Comparison of ENCODE assay signal across 36 cellular contexts in the genomic region with DNA sequence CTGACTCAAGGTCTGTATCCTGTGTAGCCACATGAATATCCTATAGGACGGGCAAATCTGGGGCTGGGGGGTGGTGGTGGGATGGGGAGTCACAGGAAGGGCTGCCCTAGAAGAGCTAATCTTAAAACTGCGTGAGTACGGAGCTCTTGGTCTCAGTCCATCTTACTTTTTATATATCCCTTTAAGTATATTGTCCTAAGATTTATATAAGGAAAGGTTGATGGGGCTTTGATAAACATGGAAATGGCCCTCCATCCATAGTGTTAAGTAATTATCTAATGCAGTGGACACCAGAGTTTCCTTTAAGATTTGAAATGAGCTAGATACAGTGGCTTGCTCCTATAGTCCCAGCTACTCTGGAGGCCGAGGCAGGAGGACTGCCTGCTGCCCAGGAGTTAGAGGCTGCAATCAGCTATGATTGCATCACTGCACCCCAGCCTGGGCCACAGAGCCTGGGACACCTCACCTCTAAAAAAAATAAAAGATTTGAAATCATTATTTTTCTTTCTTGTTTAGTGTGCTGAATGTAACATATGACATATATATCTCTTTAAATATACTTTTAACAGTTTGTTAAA.
"Had no signal": no experiment of that assay in that cellular context is flagged by ENCODE, and none has a peak within 500 bp of the region (broad histone marks: within the 10 kb centered on the region; RNA-seq: fewer than 3 reads in every experiment).

No MANE protein-coding gene starts in this region.

- H3K27me3 ChIP-seq: adrenal gland, body of pancreas, brain microvascular endothelial cell, breast epithelium had no signal

- DNase-seq: activated B cell treated with CpG ODN at 0.5 μM for 24 hours; activated CD4-positive, alpha-beta memory T cell treated with anti-CD3 and anti-CD28 coated beads for 36 hours; activated CD4-positive, alpha-beta T cell treated with anti-CD3 and anti-CD28 coated beads for 4 hours; activated CD4-positive, alpha-beta T cell treated with anti-CD3 and anti-CD28 coated beads, Interleukin-2, amount 10 ng/mL, durations not matched to agents 24 days and 14 days; activated CD4-positive, alpha-beta T cell treated with anti-CD3 and anti-CD28 coated beads, Interleukin-2, amount 50 U/mL, for 1 hour; activated CD4-positive, alpha-beta T cell treated with anti-CD3 and anti-CD28 coated beads, Interleukin-2, amount 50 U/mL, for 4 hours; activated CD4-positive, CD25-positive, alpha-beta regulatory T cell treated with anti-CD3 and anti-CD28 coated beads, Interleukin-2, amount 50 U/mL, for 72 hours; activated CD8-positive, alpha-beta memory T cell treated with anti-CD3 and anti-CD28 coated beads, Interleukin-2, amount 50 U/mL, for 4 hours; activated CD8-positive, alpha-beta T cell treated with anti-CD3 and anti-CD28 coated beads for 36 hours; activated effector memory CD4-positive, alpha-beta T cell treated with anti-CD3 and anti-CD28 coated beads, Interleukin-2, amount 50 U/mL, for 16 hours; activated gamma-delta T cell treated with Interleukin-2 at 50 U/mL for 16 hours; activated naive CD4-positive, alpha-beta T cell; activated naive CD4-positive, alpha-beta T cell treated with anti-CD3 and anti-CD28 coated beads for 36 hours; activated naive CD4-positive, alpha-beta T cell treated with anti-CD3 and anti-CD28 coated beads, Interleukin-2, amount 50 U/mL, for 16 hours; activated naive CD8-positive, alpha-beta T cell treated with anti-CD3 and anti-CD28 coated beads for 36 hours; activated T-cell treated with anti-CD3 and anti-CD28 coated beads for 4 hours; activated T-cell treated with anti-CD3 and anti-CD28 coated beads, Interleukin-2, amount 50 U/mL, for 1 hour; activated T-cell treated with anti-CD3 and anti-CD28 coated beads, Interleukin-2, amount 50 U/mL, for 4 hours; activated T-cell treated with anti-CD3 and anti-CD28 coated beads, Interleukin-2, amount 50 U/mL, for 72 hours; adrenal gland; amniotic stem cell; aorta; body of pancreas; brain microvascular endothelial cell; central memory CD4-positive, alpha-beta T cell; T-helper 1 cell; T-helper 9 cell had no signal

- H3K4me3 Mint-ChIP-seq: activated B cell treated with CpG ODN at 0.5 μM for 24 hours; activated CD4-positive, alpha-beta memory T cell treated with anti-CD3 and anti-CD28 coated beads for 36 hours; activated CD4-positive, alpha-beta T cell treated with anti-CD3 and anti-CD28 coated beads, Interleukin-2, amount 10 ng/mL, durations not matched to agents 24 days and 14 days; activated CD8-positive, alpha-beta T cell treated with anti-CD3 and anti-CD28 coated beads for 36 hours; activated naive CD4-positive, alpha-beta T cell treated with anti-CD3 and anti-CD28 coated beads for 36 hours; activated naive CD8-positive, alpha-beta T cell treated with anti-CD3 and anti-CD28 coated beads for 36 hours; activated T-cell treated with anti-CD3 and anti-CD28 coated beads, Interleukin-2, amount 50 U/mL, for 4 hours; activated T-cell treated with anti-CD3 and anti-CD28 coated beads, Interleukin-2, amount 50 U/mL, for 72 hours; activated T-helper 1 cell treated with anti-CD3 and anti-CD28 coated beads, Interleukin-12 subunit alpha, Interleukin-12 subunit beta, Interleukin-2, Interleukin-4 antibody, amounts not matched to agents 30 ng/mL and 10 ng/mL and 1 ng/mL, durations not matched to agents 14 hours and 24 hours and 36 hours; activated T-helper 17 cell treated with anti-CD3 and anti-CD28 coated beads, Interleukin-2, amount 50 U/mL, for 72 hours; T-helper 1 cell treated with Interleukin-12 subunit alpha and Interleukin-12 subunit beta and Interleukin-4 antibody, amounts not matched to agents 30 μg/mL and 1 μg/mL, for 36 hours; T-helper 2 cell treated with Interferon-gamma antibody and Interleukin-4, amounts not matched to agents 5 μg/mL and 100 μg/mL, for 36 hours had no signal

- H3K9me3 Mint-ChIP-seq: activated B cell treated with CpG ODN at 0.5 μM for 24 hours; activated CD4-positive, alpha-beta memory T cell treated with anti-CD3 and anti-CD28 coated beads for 36 hours; activated CD4-positive, alpha-beta T cell treated with anti-CD3 and anti-CD28 coated beads, Interleukin-2, amount 10 ng/mL, durations not matched to agents 24 days and 14 days; activated CD8-positive, alpha-beta T cell treated with anti-CD3 and anti-CD28 coated beads for 36 hours; activated naive CD4-positive, alpha-beta T cell treated with anti-CD3 and anti-CD28 coated beads for 36 hours; activated naive CD4-positive, alpha-beta T cell treated with anti-CD3 and anti-CD28 coated beads, Interleukin-2, amount 50 U/mL, for 72 hours; activated naive CD8-positive, alpha-beta T cell treated with anti-CD3 and anti-CD28 coated beads for 36 hours; activated T-cell treated with anti-CD3 and anti-CD28 coated beads, Interleukin-2, amount 50 U/mL, for 4 hours; activated T-cell treated with anti-CD3 and anti-CD28 coated beads, Interleukin-2, amount 50 U/mL, for 72 hours; activated T-helper 1 cell treated with anti-CD3 and anti-CD28 coated beads, Interleukin-12 subunit alpha, Interleukin-12 subunit beta, Interleukin-2, Interleukin-4 antibody, amounts not matched to agents 30 ng/mL and 10 ng/mL and 1 ng/mL, durations not matched to agents 14 hours and 24 hours and 36 hours; activated T-helper 17 cell treated with anti-CD3 and anti-CD28 coated beads, Interleukin-2, amount 50 U/mL, for 72 hours; T-helper 1 cell treated with Interleukin-12 subunit alpha and Interleukin-12 subunit beta and Interleukin-4 antibody, amounts not matched to agents 30 μg/mL and 1 μg/mL, for 36 hours; T-helper 2 cell treated with Interferon-gamma antibody and Interleukin-4, amounts not matched to agents 5 μg/mL and 100 μg/mL, for 36 hours had no signal

- H3K4me1 Mint-ChIP-seq: activated CD4-positive, alpha-beta T cell treated with anti-CD3 and anti-CD28 coated beads, Interleukin-2, amount 10 ng/mL, durations not matched to agents 24 days and 14 days; activated naive CD8-positive, alpha-beta T cell treated with anti-CD3 and anti-CD28 coated beads for 36 hours had no signal

- H3K27ac ChIP-seq: adrenal gland, body of pancreas, brain microvascular endothelial cell, breast epithelium, VCaP had no signal

- H3K36me3 ChIP-seq: breast epithelium had no signal

- H3K9me3 ChIP-seq: adrenal gland, body of pancreas had no signal

- ATAC-seq: activated CD8-positive, alpha-beta T cell treated with anti-CD3 and anti-CD28 coated beads for 36 hours; activated T-cell treated with anti-CD3 and anti-CD28 coated beads, Interleukin-2, amount 50 U/mL, for 4 hours; body of pancreas had no signal

- H3K27me3 Mint-ChIP-seq: activated B cell treated with CpG ODN at 0.5 μM for 24 hours; activated CD4-positive, alpha-beta memory T cell treated with anti-CD3 and anti-CD28 coated beads for 36 hours; activated CD4-positive, alpha-beta T cell treated with anti-CD3 and anti-CD28 coated beads, Interleukin-2, amount 10 ng/mL, durations not matched to agents 24 days and 14 days; activated CD8-positive, alpha-beta T cell treated with anti-CD3 and anti-CD28 coated beads for 36 hours; activated naive CD8-positive, alpha-beta T cell treated with anti-CD3 and anti-CD28 coated beads for 36 hours; activated T-helper 17 cell treated with anti-CD3 and anti-CD28 coated beads, Interleukin-2, amount 50 U/mL, for 72 hours had no signal

- H3K27ac Mint-ChIP-seq: activated B cell treated with CpG ODN at 0.5 μM for 24 hours; activated CD4-positive, alpha-beta memory T cell treated with anti-CD3 and anti-CD28 coated beads for 36 hours; activated CD4-positive, alpha-beta T cell treated with anti-CD3 and anti-CD28 coated beads, Interleukin-2, amount 10 ng/mL, durations not matched to agents 24 days and 14 days; activated CD8-positive, alpha-beta T cell treated with anti-CD3 and anti-CD28 coated beads for 36 hours; activated naive CD4-positive, alpha-beta T cell treated with anti-CD3 and anti-CD28 coated beads for 36 hours; activated naive CD4-positive, alpha-beta T cell treated with anti-CD3 and anti-CD28 coated beads, Interleukin-2, amount 50 U/mL, for 72 hours; activated naive CD8-positive, alpha-beta T cell treated with anti-CD3 and anti-CD28 coated beads for 36 hours; activated T-cell treated with anti-CD3 and anti-CD28 coated beads, Interleukin-2, amount 50 U/mL, for 72 hours; activated T-helper 1 cell treated with anti-CD3 and anti-CD28 coated beads, Interleukin-12 subunit alpha, Interleukin-12 subunit beta, Interleukin-2, Interleukin-4 antibody, amounts not matched to agents 30 ng/mL and 10 ng/mL and 1 ng/mL, durations not matched to agents 14 hours and 24 hours and 36 hours; activated T-helper 17 cell treated with anti-CD3 and anti-CD28 coated beads, Interleukin-2, amount 50 U/mL, for 72 hours; T-helper 1 cell treated with Interleukin-12 subunit alpha and Interleukin-12 subunit beta and Interleukin-4 antibody, amounts not matched to agents 30 μg/mL and 1 μg/mL, for 36 hours; T-helper 2 cell treated with Interferon-gamma antibody and Interleukin-4, amounts not matched to agents 5 μg/mL and 100 μg/mL, for 36 hours had no signal

- H3K4me1 ChIP-seq: adrenal gland, body of pancreas, breast epithelium had no signal

- FAIRE-seq: astrocyte, TTC549 had no signal

- H3K4me3 ChIP-seq: adrenal gland, body of pancreas, breast epithelium had no signal
